Comparison of ENCODE assay signal across 7 cellular contexts in genomic region chr3:111773484-111773883, GRCh38.
"Had no signal": no experiment of that assay in that cellular context is flagged by ENCODE, and none has a peak within 500 bp of the region (broad histone marks: within the 10 kb centered on the region; RNA-seq: fewer than 3 reads in every experiment).

No MANE protein-coding gene starts in this region.

- H3K27me3 Mint-ChIP-seq: IgD-negative memory B cell had no signal

- H3K4me3 Mint-ChIP-seq: GM23338, IgD-negative memory B cell had no signal

- DNase-seq: H7, HCEC 1CT, KBM-7 had no signal

- H3K27ac Mint-ChIP-seq: GM23338, IgD-negative memory B cell had no signal

- H3K36me3 Mint-ChIP-seq: IgD-negative memory B cell had no signal

- H3K9me3 Mint-ChIP-seq: GM23338 had no signal

- ATAC-seq: GM23338 had no signal

- FAIRE-seq: H1, HTR-8/SVneo had no signal

- H3K4me1 Mint-ChIP-seq: GM23338, IgD-negative memory B cell had no signal
